Comparison of ENCODE assay signal across 8 cellular contexts in genomic region chr4:138242830-138243149, GRCh38. TPM values are rescaled to one million over a fixed set of nuclear protein-coding genes. Genes with fewer than 3 reads are reported as not detected.
A peak's percentile ranks its signal among the peaks of the same experiment; 100 is the strongest.
DNase-seq lines count a peak whose midpoint lies in the region; ATAC-seq and TF ChIP-seq lines count a peak whose summit lies in the region.

No MANE protein-coding gene starts in this region.

- H3T11ph ChIP-seq in H9 (ENCODE audit: low read length) = no peak overlapping the region

- intact Hi-C loops in CD8-positive, alpha-beta T cell (cut with DNase I, micrococcal nuclease) = no loop called here

- H3K23ac ChIP-seq in H9 (ENCODE audit: insufficient read length, low read depth, low read length) = no peak overlapping the region

- peaks cover 10% of the 10 kb centered on the region for H3K23me2 ChIP-seq in H9 (ENCODE audit: insufficient read length, low read depth, low read length, poor library complexity, severe bottlenecking)

- no peak overlapping the region for H2BK120ac ChIP-seq in H9 (ENCODE audit: low read depth, low read length, poor library complexity, severe bottlenecking)

- H3K4me2 ChIP-seq in H9 (ENCODE audit: insufficient read depth, insufficient read length, low read length) = no peak overlapping the region

- H3K4me3 ChIP-seq in RWPE2 (ENCODE audit: severe bottlenecking) = peak overlapping the region; percentile 13
- no peak overlapping the region for H3K4me3 ChIP-seq in CD8-positive, alpha-beta T cell (ENCODE audit: low read depth, low read length)

- H3K36me3 Mint-ChIP-seq in H9 (ENCODE audit: insufficient read depth in 1 of 3, low read depth in 3 of 3) = peaks cover 0 to 5% (median 2%) of the 10 kb centered on the region in 3 experiments; a peak in 2 of 7 replicates
- no peaks in the 10 kb centered on the region for H3K36me3 Mint-ChIP-seq in endothelial cell (ENCODE audit: low read depth, unreplicated experiment)
- no peaks in the 10 kb centered on the region for H3K36me3 Mint-ChIP-seq in progenitor cell of endocrine pancreas (ENCODE audit: insufficient read depth)
- H3K36me3 Mint-ChIP-seq in CD8-positive, alpha-beta T cell = no peaks in the 10 kb centered on the region

- peaks cover 26% of the 10 kb centered on the region for H3K36me3 ChIP-seq in RWPE2 (ENCODE audit: low read depth)
- no peaks in the 10 kb centered on the region for H3K36me3 ChIP-seq in CD8-positive, alpha-beta T cell (ENCODE audit: insufficient read depth, low read length)

- no peak overlapping the region for H4K5ac ChIP-seq in H9 (ENCODE audit: insufficient read length, low read depth, low read length)

- ATAC-seq in RWPE2 (ENCODE audit: low read depth) = no peak
- ATAC-seq in CD8-positive, alpha-beta T cell = no peak

- no peak overlapping the region for H3K4ac ChIP-seq in H9 (ENCODE audit: low read depth, low read length)

- DNase-seq in H9 (no peak), RWPE2 (ENCODE audit: low spot score) (no peak), endothelial cell (ENCODE audit: low spot score) (no peak), progenitor cell of endocrine pancreas (ENCODE audit: low spot score, unreplicated experiment) (no peak), glomerular visceral epithelial cell (ENCODE audit: extremely low spot score) (no peak)
- no peak for DNase-seq in stimulated activated CD4-positive, alpha-beta T cell treated with anti-CD3 and anti-CD28 coated beads, Interleukin-2, amount 100 ng/mL, for 48 hours
- no peak for DNase-seq in effector CD4-positive, alpha-beta T cell
- no peak for DNase-seq in CD8-positive, alpha-beta T cell

- no peak overlapping the region for H3K14ac ChIP-seq in H9 (ENCODE audit: insufficient read depth, low read length)

- H3K27me3 ChIP-seq in H9 (ENCODE audit: insufficient read depth, low read length) = no peaks in the 10 kb centered on the region
- H3K27me3 ChIP-seq in RWPE2 (ENCODE audit: insufficient read depth, poor library complexity, severe bottlenecking) = no peaks in the 10 kb centered on the region
- H3K27me3 ChIP-seq in CD8-positive, alpha-beta T cell (ENCODE audit: insufficient read depth, low read length) = no peaks in the 10 kb centered on the region

- H3K4me1 Mint-ChIP-seq in H9 (peaks cover 24 to 26% of the 10 kb centered on the region in 2 experiments), endothelial cell (ENCODE audit: unreplicated experiment) (peaks cover 17% of the 10 kb centered on the region), progenitor cell of endocrine pancreas (ENCODE audit: low read depth) (peaks cover 29% of the 10 kb centered on the region)
- H3K4me1 Mint-ChIP-seq in CD8-positive, alpha-beta T cell (ENCODE audit: low read depth) = peaks cover 14% of the 10 kb centered on the region

- H4K8ac ChIP-seq in H9 (replicated peaks; ENCODE audit: insufficient read length, low read depth, low read length) = no peak overlapping the region

- no CpG with 5 or more reads among the region's 1 CpG for WGBS in H9 (ENCODE audit: extremely low coverage, insufficient read length, low lambda C conversion rate)

- H3K27me3 Mint-ChIP-seq in H9 (ENCODE audit: low read depth) (no peaks in the 10 kb centered on the region), endothelial cell (ENCODE audit: unreplicated experiment) (no peaks in the 10 kb centered on the region), progenitor cell of endocrine pancreas (no peaks in the 10 kb centered on the region)
- H3K27me3 Mint-ChIP-seq in CD8-positive, alpha-beta T cell (ENCODE audit: low read depth) = no peaks in the 10 kb centered on the region

- H3K4me1 ChIP-seq in H9 (ENCODE audit: insufficient read depth, low read length) = no peaks in the 10 kb centered on the region; the same call in 1 of the 2 replicates
- H3K4me1 ChIP-seq in RWPE2 (ENCODE audit: insufficient read depth, poor library complexity, severe bottlenecking) = peaks cover 19% of the 10 kb centered on the region
- peaks cover 6% of the 10 kb centered on the region for H3K4me1 ChIP-seq in CD8-positive, alpha-beta T cell (ENCODE audit: insufficient read depth, low read length)

- no peak overlapping the region for H2BK15ac ChIP-seq in H9 (ENCODE audit: low read depth, low read length)

- no peak overlapping the region for H2BK20ac ChIP-seq in H9 (ENCODE audit: low read depth, low read length, poor library complexity, severe bottlenecking)

- no peak overlapping the region for H3K56ac ChIP-seq in H9 (ENCODE audit: insufficient read length, low read depth, low read length)

- H3K79me2 ChIP-seq in H9 (ENCODE audit: insufficient read depth, low read length) = peaks cover 9% of the 10 kb centered on the region; the same call in 1 of the 2 replicates

- CTCF ChIA-PET in CD8-positive, alpha-beta T cell (lab: Charles Lee) = no interaction called here

- no peaks in the 10 kb centered on the region for H3K79me1 ChIP-seq in H9 (ENCODE audit: insufficient read depth, low read depth, low read length, poor library complexity, severe bottlenecking)

- POLR2A ChIA-PET in CD8-positive, alpha-beta T cell (lab: Charles Lee) = no interaction called here

- TF ChIP-seq CTCF in H9 (conservative IDR thresholded peaks at IDR 0.05) (no peak), RWPE2 (IDR thresholded peaks at IDR 0.05; ENCODE audit: poor library complexity, severe bottlenecking) (no peak), endothelial cell (IDR thresholded peaks at IDR 0.05; ENCODE audit: unreplicated experiment) (no peak), progenitor cell of endocrine pancreas (IDR thresholded peaks at IDR 0.05; ENCODE audit: unreplicated experiment) (no peak)
- no peak for TF ChIP-seq CTCF in CD8-positive, alpha-beta T cell (IDR thresholded peaks at IDR 0.05)

- peak overlapping the region; percentile 52 for H3K9ac ChIP-seq in H9 (ENCODE audit: extremely low read depth, insufficient read length, low read length)

- H2AFZ ChIP-seq in H9 (ENCODE audit: low read length) = no peak overlapping the region

- H3K4me3 Mint-ChIP-seq in H9 (peak overlapping the region; percentile 88 to 99), endothelial cell (ENCODE audit: unreplicated experiment) (no peak overlapping the region), progenitor cell of endocrine pancreas (ENCODE audit: low read depth) (peak overlapping the region; percentile 78)
- H3K4me3 Mint-ChIP-seq in CD8-positive, alpha-beta T cell = no peak overlapping the region

- no peak overlapping the region for H4K91ac ChIP-seq in H9 (ENCODE audit: insufficient read length, low read depth, low read length)

- H3K18ac ChIP-seq in H9 (ENCODE audit: insufficient read length, low read depth, low read length) = no peak overlapping the region

- H2BK5ac ChIP-seq in H9 (ENCODE audit: insufficient read length, low read length) = no peak overlapping the region

- H3K9me3 Mint-ChIP-seq in H9 (no peaks in the 10 kb centered on the region; a peak in 1 of 5 replicates), endothelial cell (ENCODE audit: unreplicated experiment) (no peaks in the 10 kb centered on the region), progenitor cell of endocrine pancreas (ENCODE audit: low read depth) (no peaks in the 10 kb centered on the region)
- H3K9me3 Mint-ChIP-seq in CD8-positive, alpha-beta T cell = no peaks in the 10 kb centered on the region

- no peaks in the 10 kb centered on the region for H3K9me3 ChIP-seq in H9 (ENCODE audit: control insufficient read depth, low read depth, low read length)
- H3K9me3 ChIP-seq in RWPE2 (ENCODE audit: severe bottlenecking) = no peaks in the 10 kb centered on the region
- H3K9me3 ChIP-seq in CD8-positive, alpha-beta T cell (ENCODE audit: low read length) = no peaks in the 10 kb centered on the region

- H4K20me1 ChIP-seq in H9 (ENCODE audit: control insufficient read depth, insufficient read depth, insufficient read length) = peaks cover 3% of the 10 kb centered on the region

- H3K27ac Mint-ChIP-seq in H9 (peak overlapping the region; percentile 99 to 100 (median 99); a peak in 6 of 7 replicates), endothelial cell (ENCODE audit: unreplicated experiment) (peak overlapping the region; percentile 95), progenitor cell of endocrine pancreas (peak overlapping the region; percentile 99)
- no peak overlapping the region for H3K27ac Mint-ChIP-seq in CD8-positive, alpha-beta T cell

- no peak overlapping the region for H2BK12ac ChIP-seq in H9 (ENCODE audit: insufficient read length, low read depth, low read length)

- H3K27ac ChIP-seq in H9 (ENCODE audit: insufficient read length, low read depth, low read length) = peak overlapping the region; percentile 95
- peak overlapping the region; percentile 92 for H3K27ac ChIP-seq in RWPE2 (ENCODE audit: poor library complexity, severe bottlenecking)
- no peak overlapping the region for H3K27ac ChIP-seq in CD8-positive, alpha-beta T cell (ENCODE audit: low read depth, low read length)

- H2AK5ac ChIP-seq in H9 (ENCODE audit: insufficient read length, low read length) = no peak overlapping the region

RNA-seq across cellular contexts. Expression of gene SLC7A11, which starts 0.6 kb away (rescaled TPM):
- 19.3 and 19.8 TPM in 2 replicates for total RNA-seq in H9 (2021)
- 5.1 TPM for total RNA-seq in endothelial cell (ENCODE audit: unreplicated experiment)
- total RNA-seq in progenitor cell of endocrine pancreas = 8.2 and 12.3 TPM in 2 replicates
- total RNA-seq in CD8-positive, alpha-beta T cell = not detected

Comparison
In these comparisons a context has a peak if more than half of its experiments do, and no peak if none do; other contexts are left out.
1. H3K4me3 Mint-ChIP-seq: peak in H9 (2 of 2) and progenitor cell of endocrine pancreas (single experiment); none in endothelial cell (single experiment) and CD8-positive, alpha-beta T cell (single experiment).